ENCODE assay signal across 19 cellular contexts in the genomic region with DNA sequence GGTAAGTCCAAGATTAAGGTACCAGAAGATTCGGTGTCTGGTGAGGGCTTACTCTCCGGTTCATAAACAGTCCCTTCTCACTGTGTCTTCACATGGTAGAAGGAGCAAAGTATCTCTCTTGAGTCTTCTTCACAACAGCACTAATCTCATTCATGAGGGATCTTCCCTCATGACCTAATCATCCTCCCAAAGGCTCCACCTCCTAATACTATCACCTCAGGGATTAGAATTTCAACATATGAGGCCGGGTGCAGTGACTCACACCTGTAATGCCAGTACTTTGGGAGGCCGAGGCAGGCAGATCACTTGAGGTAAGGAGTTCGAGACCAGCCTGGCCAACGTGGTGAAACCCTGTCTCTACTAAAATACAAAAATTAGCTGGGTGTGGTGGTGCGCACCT. TPM values are rescaled to one million over a fixed set of nuclear protein-coding genes. Genes with fewer than 3 reads are reported as not detected.
"Had no signal": no experiment of that assay in that cellular context is flagged by ENCODE, and none has a peak within 500 bp of the region (broad histone marks: within the 10 kb centered on the region; RNA-seq: fewer than 3 reads in every experiment).

No MANE protein-coding gene starts in this region.

RNA-seq across cellular contexts. Expression of a gene that starts 31.7 kb away (rescaled TPM):
- total RNA-seq: activated CD4-positive, alpha-beta memory T cell treated with anti-CD3 and anti-CD28 coated beads, Interleukin-2, amount 10 ng/mL, durations not matched to agents 7 days and 5 days; activated CD4-positive, alpha-beta T cell treated with anti-CD3 and anti-CD28 coated beads, Interleukin-2, amount 10 ng/mL, durations not matched to agents 7 days and 5 days; activated naive CD8-positive, alpha-beta T cell treated with anti-CD3 and anti-CD28 coated beads, Interleukin-2, amount 10 ng/mL, durations not matched to agents 7 days and 5 days; activated T-cell treated with anti-CD3 and anti-CD28 coated beads, Interleukin-2, amount 50 U/mL, for 72 hours; astrocyte; chondrocyte; endothelial cell of umbilical vein; esophagus squamous epithelium; gastroesophageal sphincter; mucosa of gallbladder; ovary; progenitor cell of endocrine pancreas; sigmoid colon; stomach; upper lobe of left lung had no signal
- polyA plus RNA-seq: endothelial cell of umbilical vein, immature natural killer cell, sigmoid colon, small intestine had no signal

RNA-seq across cellular contexts. Expression of a gene that starts 53.8 kb away (rescaled TPM):
- total RNA-seq: astrocyte, chondrocyte, endothelial cell of umbilical vein, esophagus squamous epithelium, gastroesophageal sphincter, left lung, lung, mucosa of gallbladder, progenitor cell of endocrine pancreas had no signal
- polyA plus RNA-seq: endothelial cell of umbilical vein had no signal

RNA-seq across cellular contexts. Expression of a gene that starts 58.2 kb away (rescaled TPM):
- total RNA-seq: activated naive CD8-positive, alpha-beta T cell treated with anti-CD3 and anti-CD28 coated beads, Interleukin-2, amount 10 ng/mL, durations not matched to agents 7 days and 5 days; endothelial cell of umbilical vein; progenitor cell of endocrine pancreas had no signal
- polyA plus RNA-seq: endothelial cell of umbilical vein had no signal
